ENCODE assay signal across 1 cellular context in genomic region chr2:64672708-64673107, GRCh38.
TF ChIP-seq lines count a peak whose summit lies in the region.

No MANE protein-coding gene starts in this region.

TF ChIP-seq in HepG2, 621 proteins besides CTCF, POLR2A, EP300 and RAD21:
- TF ChIP-seq SRSF4 (IDR thresholded peaks at IDR 0.05; ENCODE audit: low read depth, low read length, poor library complexity, severe bottlenecking) = no peak
